ENCODE assay signal across 1 cellular context in the genomic region with DNA sequence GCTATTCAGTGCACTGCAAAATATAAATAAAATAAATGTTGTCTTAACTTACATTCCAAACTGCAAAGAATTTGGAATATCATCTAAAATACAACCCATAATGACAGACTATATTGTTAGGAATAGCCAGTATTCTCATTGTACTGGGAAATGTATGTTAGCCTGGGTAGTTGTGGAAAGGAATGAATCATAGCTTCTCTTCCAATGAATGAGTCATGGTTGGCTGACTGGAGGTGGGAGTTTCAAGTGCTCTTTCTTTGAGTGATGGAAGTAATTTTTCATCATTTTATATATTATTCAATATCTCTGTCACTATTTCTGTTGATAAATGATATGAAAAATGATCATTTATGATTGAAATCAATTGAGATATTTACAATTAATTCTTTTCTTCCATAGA.
TF ChIP-seq lines count a peak whose summit lies in the region.

No MANE protein-coding gene starts in this region.

TF ChIP-seq in SK-N-SH treated with all-trans-retinoic acid at 6 μM for 48 hours, 23 proteins besides CTCF, POLR2A, EP300 and RAD21 (continued from another document):
- TF ChIP-seq, protein P1, sequence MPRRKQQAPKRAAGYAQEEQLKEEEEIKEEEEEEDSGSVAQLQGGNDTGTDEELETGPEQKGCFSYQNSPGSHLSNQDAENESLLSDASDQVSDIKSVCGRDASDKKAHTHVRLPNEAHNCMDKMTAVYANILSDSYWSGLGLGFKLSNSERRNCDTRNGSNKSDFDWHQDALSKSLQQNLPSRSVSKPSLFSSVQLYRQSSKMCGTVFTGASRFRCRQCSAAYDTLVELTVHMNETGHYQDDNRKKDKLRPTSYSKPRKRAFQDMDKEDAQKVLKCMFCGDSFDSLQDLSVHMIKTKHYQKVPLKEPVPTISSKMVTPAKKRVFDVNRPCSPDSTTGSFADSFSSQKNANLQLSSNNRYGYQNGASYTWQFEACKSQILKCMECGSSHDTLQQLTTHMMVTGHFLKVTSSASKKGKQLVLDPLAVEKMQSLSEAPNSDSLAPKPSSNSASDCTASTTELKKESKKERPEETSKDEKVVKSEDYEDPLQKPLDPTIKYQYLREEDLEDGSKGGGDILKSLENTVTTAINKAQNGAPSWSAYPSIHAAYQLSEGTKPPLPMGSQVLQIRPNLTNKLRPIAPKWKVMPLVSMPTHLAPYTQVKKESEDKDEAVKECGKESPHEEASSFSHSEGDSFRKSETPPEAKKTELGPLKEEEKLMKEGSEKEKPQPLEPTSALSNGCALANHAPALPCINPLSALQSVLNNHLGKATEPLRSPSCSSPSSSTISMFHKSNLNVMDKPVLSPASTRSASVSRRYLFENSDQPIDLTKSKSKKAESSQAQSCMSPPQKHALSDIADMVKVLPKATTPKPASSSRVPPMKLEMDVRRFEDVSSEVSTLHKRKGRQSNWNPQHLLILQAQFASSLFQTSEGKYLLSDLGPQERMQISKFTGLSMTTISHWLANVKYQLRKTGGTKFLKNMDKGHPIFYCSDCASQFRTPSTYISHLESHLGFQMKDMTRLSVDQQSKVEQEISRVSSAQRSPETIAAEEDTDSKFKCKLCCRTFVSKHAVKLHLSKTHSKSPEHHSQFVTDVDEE (CRISPR knock-in tag; IDR thresholded peaks at IDR 0.05): no peak
- no peak for TF ChIP-seq PPARA (CRISPR knock-in tag; IDR thresholded peaks at IDR 0.05; ENCODE audit: borderline replicate concordance)
- TF ChIP-seq, protein P2, sequence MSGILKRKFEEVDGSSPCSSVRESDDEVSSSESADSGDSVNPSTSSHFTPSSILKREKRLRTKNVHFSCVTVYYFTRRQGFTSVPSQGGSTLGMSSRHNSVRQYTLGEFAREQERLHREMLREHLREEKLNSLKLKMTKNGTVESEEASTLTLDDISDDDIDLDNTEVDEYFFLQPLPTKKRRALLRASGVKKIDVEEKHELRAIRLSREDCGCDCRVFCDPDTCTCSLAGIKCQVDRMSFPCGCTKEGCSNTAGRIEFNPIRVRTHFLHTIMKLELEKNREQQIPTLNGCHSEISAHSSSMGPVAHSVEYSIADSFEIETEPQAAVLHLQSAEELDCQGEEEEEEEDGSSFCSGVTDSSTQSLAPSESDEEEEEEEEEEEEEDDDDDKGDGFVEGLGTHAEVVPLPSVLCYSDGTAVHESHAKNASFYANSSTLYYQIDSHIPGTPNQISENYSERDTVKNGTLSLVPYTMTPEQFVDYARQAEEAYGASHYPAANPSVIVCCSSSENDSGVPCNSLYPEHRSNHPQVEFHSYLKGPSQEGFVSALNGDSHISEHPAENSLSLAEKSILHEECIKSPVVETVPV (CRISPR knock-in tag; IDR thresholded peaks at IDR 0.05): no peak
